32 cellular contexts compared by ENCODE assay signal in genomic region chr14:37834275-37834674, GRCh38.
"Had no signal": no experiment of that assay in that cellular context is flagged by ENCODE, and none has a peak within 500 bp of the region (broad histone marks: within the 10 kb centered on the region; RNA-seq: fewer than 3 reads in every experiment).

No MANE protein-coding gene starts in this region.

- H3K4me1 ChIP-seq: esophagus squamous epithelium, gastroesophageal sphincter, heart right ventricle had no signal

- FAIRE-seq: astrocyte, bronchial epithelial cell, endometrium, endothelial cell of umbilical vein had no signal

- H3K27ac ChIP-seq: brain microvascular endothelial cell, epithelial cell of prostate, esophagus squamous epithelium, gastroesophageal sphincter, heart right ventricle, hepatocyte, VCaP had no signal

- H3K4me3 ChIP-seq: esophagus squamous epithelium, gastroesophageal sphincter, heart right ventricle, hepatocyte had no signal

- H2AFZ ChIP-seq: hepatocyte had no signal

- H3K79me2 ChIP-seq: hepatocyte had no signal

- ATAC-seq: activated T-cell treated with anti-CD3 and anti-CD28 coated beads, Interleukin-2, amount 50 U/mL, for 72 hours; gastroesophageal sphincter; heart right ventricle; WTC11 had no signal

- H3K27ac Mint-ChIP-seq: activated CD4-positive, alpha-beta memory T cell treated with anti-CD3 and anti-CD28 coated beads, Interleukin-2, amount 10 ng/mL, durations not matched to agents 7 days and 5 days; activated CD4-positive, alpha-beta T cell treated with anti-CD3 and anti-CD28 coated beads, Interleukin-2, amount 10 ng/mL, durations not matched to agents 7 days and 5 days; activated naive CD8-positive, alpha-beta T cell; activated T-cell treated with anti-CD3 and anti-CD28 coated beads, Interleukin-2, amount 50 U/mL, for 24 hours; activated T-cell treated with anti-CD3 and anti-CD28 coated beads, Interleukin-2, amount 50 U/mL, for 72 hours; WTC11 had no signal

- H3K4me1 Mint-ChIP-seq: activated CD4-positive, alpha-beta memory T cell treated with anti-CD3 and anti-CD28 coated beads, Interleukin-2, amount 10 ng/mL, durations not matched to agents 7 days and 5 days; activated CD4-positive, alpha-beta T cell treated with anti-CD3 and anti-CD28 coated beads, Interleukin-2, amount 10 ng/mL, durations not matched to agents 7 days and 5 days; central memory CD8-positive, alpha-beta T cell; WTC11 had no signal

- H3K36me3 ChIP-seq: brain microvascular endothelial cell, esophagus squamous epithelium, gastroesophageal sphincter, heart right ventricle had no signal

- DNase-seq: activated CD4-positive, alpha-beta memory T cell treated with anti-CD3 and anti-CD28 coated beads, Interleukin-2, amount 10 ng/mL, durations not matched to agents 7 days and 5 days; activated CD4-positive, alpha-beta T cell treated with anti-CD3 and anti-CD28 coated beads for 1 hour; activated CD4-positive, alpha-beta T cell treated with anti-CD3 and anti-CD28 coated beads for 4 hours; activated CD4-positive, alpha-beta T cell treated with anti-CD3 and anti-CD28 coated beads, Interleukin-2, amount 10 ng/mL, durations not matched to agents 7 days and 5 days; activated CD4-positive, alpha-beta T cell treated with anti-CD3 and anti-CD28 coated beads, Interleukin-2, amount 50 U/mL, for 4 hours; activated CD8-positive, alpha-beta memory T cell treated with anti-CD3 and anti-CD28 coated beads, Interleukin-2, amount 50 U/mL, for 48 hours; activated gamma-delta T cell; activated naive CD4-positive, alpha-beta T cell; activated naive CD4-positive, alpha-beta T cell treated with anti-CD3 and anti-CD28 coated beads, Interleukin-2, amount 50 U/mL, for 16 hours; activated T-cell treated with anti-CD3 and anti-CD28 coated beads for 4 hours; activated T-cell treated with anti-CD3 and anti-CD28 coated beads, Interleukin-2, amount 50 U/mL, for 24 hours; activated T-cell treated with anti-CD3 and anti-CD28 coated beads, Interleukin-2, amount 50 U/mL, for 72 hours; amniotic stem cell; anterior cingulate cortex; brain microvascular endothelial cell; cortex of kidney; effector CD8-positive, alpha-beta T cell; esophagus squamous epithelium; foreskin melanocyte; heart right ventricle; T-helper 2 cell had no signal

- H3K4me2 ChIP-seq: hepatocyte had no signal

- H3K27me3 ChIP-seq: brain microvascular endothelial cell, esophagus squamous epithelium, gastroesophageal sphincter, heart right ventricle, hepatocyte had no signal

- H3K36me3 Mint-ChIP-seq: activated naive CD8-positive, alpha-beta T cell had no signal

- H3K27me3 Mint-ChIP-seq: activated CD4-positive, alpha-beta memory T cell treated with anti-CD3 and anti-CD28 coated beads, Interleukin-2, amount 10 ng/mL, durations not matched to agents 7 days and 5 days; activated CD4-positive, alpha-beta T cell treated with anti-CD3 and anti-CD28 coated beads, Interleukin-2, amount 10 ng/mL, durations not matched to agents 7 days and 5 days; activated naive CD8-positive, alpha-beta T cell; activated T-cell treated with anti-CD3 and anti-CD28 coated beads, Interleukin-2, amount 50 U/mL, for 24 hours; central memory CD8-positive, alpha-beta T cell had no signal

- H3K4me3 Mint-ChIP-seq: activated CD4-positive, alpha-beta memory T cell treated with anti-CD3 and anti-CD28 coated beads, Interleukin-2, amount 10 ng/mL, durations not matched to agents 7 days and 5 days; activated CD4-positive, alpha-beta T cell treated with anti-CD3 and anti-CD28 coated beads, Interleukin-2, amount 10 ng/mL, durations not matched to agents 7 days and 5 days; activated naive CD8-positive, alpha-beta T cell; activated T-cell treated with anti-CD3 and anti-CD28 coated beads, Interleukin-2, amount 50 U/mL, for 24 hours; activated T-cell treated with anti-CD3 and anti-CD28 coated beads, Interleukin-2, amount 50 U/mL, for 72 hours; central memory CD8-positive, alpha-beta T cell; WTC11 had no signal
